Comparison of ENCODE assay signal across 1 cellular context in genomic region chr14:102139248-102140026, GRCh38.
TF ChIP-seq lines count a peak whose summit lies in the region.

Gene WDR20 (plus strand): TSS chr14:102139897. CDS start chr14:102139924, 27 bp downstream.

TF ChIP-seq in WTC11, 78 proteins besides CTCF, POLR2A, EP300 and RAD21 (continued from another document):
- TF ChIP-seq, protein P1, sequence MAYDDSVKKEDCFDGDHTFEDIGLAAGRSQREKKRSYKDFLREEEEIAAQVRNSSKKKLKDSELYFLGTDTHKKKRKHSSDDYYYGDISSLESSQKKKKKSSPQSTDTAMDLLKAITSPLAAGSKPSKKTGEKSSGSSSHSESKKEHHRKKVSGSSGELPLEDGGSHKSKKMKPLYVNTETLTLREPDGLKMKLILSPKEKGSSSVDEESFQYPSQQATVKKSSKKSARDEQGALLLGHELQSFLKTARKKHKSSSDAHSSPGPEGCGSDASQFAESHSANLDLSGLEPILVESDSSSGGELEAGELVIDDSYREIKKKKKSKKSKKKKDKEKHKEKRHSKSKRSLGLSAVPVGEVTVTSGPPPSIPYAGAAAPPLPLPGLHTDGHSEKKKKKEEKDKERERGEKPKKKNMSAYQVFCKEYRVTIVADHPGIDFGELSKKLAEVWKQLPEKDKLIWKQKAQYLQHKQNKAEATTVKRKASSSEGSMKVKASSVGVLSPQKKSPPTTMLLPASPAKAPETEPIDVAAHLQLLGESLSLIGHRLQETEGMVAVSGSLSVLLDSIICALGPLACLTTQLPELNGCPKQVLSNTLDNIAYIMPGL (CRISPR knock-in tag; IDR thresholded peaks at IDR 0.05), result peak; percentile 78; the same call in 1 of the 2 replicates
- peak; percentile 59; the same call in 1 of the 2 replicates for TF ChIP-seq FOXP4 (CRISPR knock-in tag; IDR thresholded peaks at IDR 0.05)
- 0 out of 2 replicates have a peak, but pooled peaks have one; percentile 15 for TF ChIP-seq KAT7 (CRISPR knock-in tag; IDR thresholded peaks at IDR 0.05; ENCODE audit: borderline replicate concordance)
- TF ChIP-seq MAX (CRISPR knock-in tag; IDR thresholded peaks at IDR 0.05), result peak; percentile 90
- TF ChIP-seq ZNF121 (CRISPR knock-in tag; IDR thresholded peaks at IDR 0.05), result peak; percentile 72; the same call in 1 of the 2 replicates
- TF ChIP-seq, protein P2, sequence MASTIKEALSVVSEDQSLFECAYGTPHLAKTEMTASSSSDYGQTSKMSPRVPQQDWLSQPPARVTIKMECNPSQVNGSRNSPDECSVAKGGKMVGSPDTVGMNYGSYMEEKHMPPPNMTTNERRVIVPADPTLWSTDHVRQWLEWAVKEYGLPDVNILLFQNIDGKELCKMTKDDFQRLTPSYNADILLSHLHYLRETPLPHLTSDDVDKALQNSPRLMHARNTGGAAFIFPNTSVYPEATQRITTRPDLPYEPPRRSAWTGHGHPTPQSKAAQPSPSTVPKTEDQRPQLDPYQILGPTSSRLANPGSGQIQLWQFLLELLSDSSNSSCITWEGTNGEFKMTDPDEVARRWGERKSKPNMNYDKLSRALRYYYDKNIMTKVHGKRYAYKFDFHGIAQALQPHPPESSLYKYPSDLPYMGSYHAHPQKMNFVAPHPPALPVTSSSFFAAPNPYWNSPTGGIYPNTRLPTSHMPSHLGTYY (CRISPR knock-in tag; IDR thresholded peaks at IDR 0.05), result 0 out of 2 replicates have a peak, but pooled peaks have one; percentile 32
- TF ChIP-seq RELA (CRISPR knock-in tag; IDR thresholded peaks at IDR 0.05; ENCODE audit: borderline replicate concordance), result no peak; the same call in 1 of the 2 replicates
